Comparison of ENCODE assay signal across 15 cellular contexts in genomic region chr2:158818511-158818910, GRCh38. TPM values are rescaled to one million over a fixed set of nuclear protein-coding genes. Genes with fewer than 3 reads are reported as not detected.
DNase-seq lines count a peak whose midpoint lies in the region; ATAC-seq, FAIRE-seq and TF ChIP-seq lines count a peak whose summit lies in the region.
"Had no signal": no experiment of that assay in that cellular context is flagged by ENCODE, and none has a peak within 500 bp of the region (broad histone marks: within the 10 kb centered on the region; RNA-seq: fewer than 3 reads in every experiment).

No MANE protein-coding gene starts in this region.

- H3K27me3 ChIP-seq in astrocyte (ENCODE audit: insufficient read depth, low read length) = no peaks in the 10 kb centered on the region

- no peak overlapping the region for H2AFZ ChIP-seq in astrocyte (ENCODE audit: low read depth, low read length)
- H2AFZ ChIP-seq: PC-9 had no signal

- H3K27ac ChIP-seq in astrocyte (ENCODE audit: low read depth, low read length) = no peak overlapping the region
- H3K27ac ChIP-seq: PC-9 had no signal

- H3K9ac ChIP-seq in astrocyte (ENCODE audit: low read length) = no peak overlapping the region

- H3K36me3 Mint-ChIP-seq in astrocyte (ENCODE audit: low read depth, unreplicated experiment) = no peaks in the 10 kb centered on the region

- H3K4me2 ChIP-seq in astrocyte (ENCODE audit: low read length) = no peak overlapping the region
- H3K4me2 ChIP-seq: PC-9 had no signal

- H3K27me3 Mint-ChIP-seq in astrocyte (ENCODE audit: low read depth, unreplicated experiment) = peaks cover 2% of the 10 kb centered on the region
- H3K27me3 Mint-ChIP-seq: CD4-positive, alpha-beta T cell had no signal

- TF ChIP-seq CTCF in astrocyte (IDR thresholded peaks at IDR 0.05; ENCODE audit: insufficient read depth, low read depth, low read length) = no peak

- no peak overlapping the region for H3K27ac Mint-ChIP-seq in astrocyte (ENCODE audit: unreplicated experiment)
- H3K27ac Mint-ChIP-seq: B cell; CD4-positive, alpha-beta T cell had no signal

- peaks cover 13% of the 10 kb centered on the region for H3K4me1 Mint-ChIP-seq in astrocyte (ENCODE audit: low read depth, unreplicated experiment)
- H3K4me1 Mint-ChIP-seq: B cell had no signal

- intact Hi-C loops in left ventricle myocardium superior (cut with micrococcal nuclease) = no loop called here
- intact Hi-C loops in sciatic nerve (cut with DNase I) = loop anchor here (2.0 kb wide), 1 partner anchor 14 kb away; no protein-coding TSS in a partner anchor

- DNase-seq in EH (ENCODE audit: low read depth) = peak; percentile 3
- DNase-seq in astrocyte (ENCODE audit: low read depth) = peak; percentile 46
- DNase-seq in left ventricle myocardium superior = no peak
- DNase-seq in sciatic nerve (ENCODE audit: low spot score) = no peak
- no peak for DNase-seq in stimulated activated CD4-positive, alpha-beta T cell treated with anti-CD3 and anti-CD28 coated beads, Interleukin-2, amount 100 ng/mL, for 48 hours
- DNase-seq in islet precursor cell = no peak
- DNase-seq: CD4-positive, alpha-beta T cell; DMS79 treated with DMSO at 0.1 percent for 48 hours; GOT3; KBM-7; NCI-H1436 treated with DMSO at 0.1 percent for 48 hours; NCI-H226; PC-9 had no signal

- H3K79me2 ChIP-seq in astrocyte (ENCODE audit: insufficient read depth, low read length) = no peaks in the 10 kb centered on the region

- H3K9me3 Mint-ChIP-seq in astrocyte (ENCODE audit: unreplicated experiment) = no peaks in the 10 kb centered on the region
- H3K9me3 Mint-ChIP-seq: CD4-positive, alpha-beta T cell had no signal

- no peaks in the 10 kb centered on the region for H3K36me3 ChIP-seq in astrocyte (ENCODE audit: insufficient read depth, low read length)

- FAIRE-seq in astrocyte (lab: Jason Lieb, UNC) = no peak

- peaks cover 11% of the 10 kb centered on the region for H3K4me1 ChIP-seq in astrocyte (ENCODE audit: insufficient read depth, low read length)

- peaks cover 5% of the 10 kb centered on the region for H3K9me3 ChIP-seq in astrocyte (ENCODE audit: insufficient read depth, low read depth, low read length)

- no peaks in the 10 kb centered on the region for H4K20me1 ChIP-seq in astrocyte (ENCODE audit: insufficient read depth, low read length)

- no peak overlapping the region for H3K4me3 ChIP-seq in astrocyte (ENCODE audit: insufficient read depth, low read depth, low read length)
- H3K4me3 ChIP-seq: PC-9 had no signal

- ATAC-seq in left ventricle myocardium superior = peak; percentile 62
- peak; percentile 83 for ATAC-seq in sciatic nerve
- ATAC-seq in GM19035 (IDR thresholded peaks at IDR 0.05; ENCODE audit: unreplicated experiment) = no peak

- no peak overlapping the region for H3K4me3 Mint-ChIP-seq in astrocyte (ENCODE audit: unreplicated experiment)
- H3K4me3 Mint-ChIP-seq: B cell; CD4-positive, alpha-beta T cell had no signal

RNA-seq across cellular contexts. Expression of gene DAPL1, which starts 23.4 kb away (rescaled TPM):
- total RNA-seq in astrocyte (not detected in 2 replicates), left ventricle myocardium superior (not detected), sciatic nerve (not detected)
- total RNA-seq: B cell; CD4-positive, alpha-beta T cell; PC-9 had no signal

Comparison
In these comparisons a context has a peak if more than half of its experiments do, and no peak if none do; other contexts are left out.
1. DNase-seq: peak in EH (single experiment) and astrocyte (single experiment); none in left ventricle myocardium superior (single experiment), sciatic nerve (single experiment), stimulated activated CD4-positive, alpha-beta T cell treated with anti-CD3 and anti-CD28 coated beads, Interleukin-2, amount 100 ng/mL, for 48 hours (0 of 2) and islet precursor cell (single experiment).